Comparison of ENCODE assay signal across 7 cellular contexts in the genomic region with DNA sequence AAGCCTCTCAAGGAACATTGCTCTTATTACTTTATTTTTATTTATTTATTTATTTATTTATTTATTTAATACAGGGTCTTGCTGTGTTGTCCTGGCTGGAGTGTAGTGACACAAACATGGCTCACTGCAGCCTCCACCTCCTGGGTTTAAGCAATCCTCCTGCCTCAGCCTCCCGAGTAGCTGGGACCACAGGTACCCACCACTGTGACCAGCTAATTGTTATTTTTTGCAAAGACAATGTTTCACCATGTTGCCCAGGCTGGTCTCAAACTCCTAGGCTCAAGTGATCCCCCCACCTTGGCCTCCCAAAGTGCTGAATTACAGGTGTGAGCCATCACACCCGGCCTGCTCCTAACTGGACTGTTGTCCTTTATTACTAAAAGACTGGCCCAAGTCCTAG. TPM values are rescaled to one million over a fixed set of nuclear protein-coding genes. Genes with fewer than 3 reads are reported as not detected.
DNase-seq lines count a peak whose midpoint lies in the region; ATAC-seq, FAIRE-seq and TF ChIP-seq lines count a peak whose summit lies in the region.
"Not testable (repeated sequence)": the region's sequence is repeated elsewhere in the genome, so short reads cannot be mapped to it uniquely, and the experiment has no call there.

No MANE protein-coding gene starts in this region.

- ATAC-seq in Right ventricle myocardium superior (ENCODE audit: poor library complexity); HepG2: not testable (repeated sequence)

- peak overlapping the region; percentile 47 to 94 (median 83); a peak in 18 of 22 replicates for H3K4me2 ChIP-seq in BLaER1 treated with 17β-estradiol and CSF1 and Interleukin-3, amounts not matched to agents 10 nM and 100 nM
- peak overlapping the region; percentile 42 for H3K4me2 ChIP-seq in astrocyte (ENCODE audit: low read length)
- not testable (repeated sequence) for H3K4me2 ChIP-seq in HepG2 (ENCODE audit: low read depth, low read length)

- H3K4me3 Mint-ChIP-seq in HFFc6, result peak overlapping the region; percentile 24
- H3K4me3 Mint-ChIP-seq in astrocyte (ENCODE audit: unreplicated experiment); osteocyte (ENCODE audit: unreplicated experiment): not testable (repeated sequence)

- peaks cover 0 to 53% (median 4%) of the 10 kb centered on the region in 11 experiments; a peak in 12 of 22 replicates for H3K36me3 ChIP-seq in BLaER1 treated with 17β-estradiol and CSF1 and Interleukin-3, amounts not matched to agents 10 nM and 100 nM
- not testable (repeated sequence) for H3K36me3 ChIP-seq in astrocyte (ENCODE audit: insufficient read depth, low read length); HepG2 (replicated peaks in 1 of 2; ENCODE audit: control insufficient read depth in 1 of 2, insufficient read depth in 2 of 2, low read length in 2 of 2); stomach smooth muscle (ENCODE audit: control insufficient read depth in 2 of 2, insufficient read depth in 2 of 2, low read length in 2 of 2)

- H3K27me3 ChIP-seq in BLaER1 treated with 17β-estradiol and CSF1 and Interleukin-3, amounts not matched to agents 10 nM and 100 nM; astrocyte (ENCODE audit: insufficient read depth, low read length); HepG2 (ENCODE audit: control insufficient read depth in 1 of 2, insufficient read depth in 2 of 2, low read length in 2 of 2); stomach smooth muscle (ENCODE audit: control insufficient read depth in 1 of 2, insufficient read depth in 2 of 2, low read length in 2 of 2): not testable (repeated sequence)

- H3K9me3 ChIP-seq in BLaER1 treated with 17β-estradiol and CSF1 and Interleukin-3, amounts not matched to agents 10 nM and 100 nM (replicated peaks in 1 of 11); astrocyte (ENCODE audit: insufficient read depth, low read depth, low read length); HepG2 (ENCODE audit: low read length); stomach smooth muscle (ENCODE audit: control insufficient read depth in 2 of 2, low read length in 2 of 2): not testable (repeated sequence)

- POLR2A ChIA-PET in HepG2 (lab: Yijun Ruan, JAX), result not testable (repeated sequence)

- peaks cover 32 to 78% (median 70%) of the 10 kb centered on the region in 10 experiments for H3K4me1 ChIP-seq in BLaER1 treated with 17β-estradiol and CSF1 and Interleukin-3, amounts not matched to agents 10 nM and 100 nM
- peaks cover 20% of the 10 kb centered on the region for H3K4me1 ChIP-seq in astrocyte (ENCODE audit: insufficient read depth, low read length)
- peaks cover 35% of the 10 kb centered on the region for H3K4me1 ChIP-seq in HepG2 (ENCODE audit: insufficient read depth, low read length)
- peaks cover 22% of the 10 kb centered on the region for H3K4me1 ChIP-seq in stomach smooth muscle (ENCODE audit: control insufficient read depth, insufficient read depth, low read length)

- H3K79me2 ChIP-seq in astrocyte (ENCODE audit: insufficient read depth, low read length) (peaks cover 87% of the 10 kb centered on the region), HepG2 (ENCODE audit: insufficient read depth, low read length) (peaks cover 60% of the 10 kb centered on the region)

- peaks cover 55% of the 10 kb centered on the region for H3K4me1 Mint-ChIP-seq in HFFc6 (ENCODE audit: low read depth)
- H3K4me1 Mint-ChIP-seq in astrocyte (ENCODE audit: low read depth, unreplicated experiment), result peaks cover 33% of the 10 kb centered on the region
- H3K4me1 Mint-ChIP-seq in osteocyte (ENCODE audit: unreplicated experiment), result peaks cover 62% of the 10 kb centered on the region

- WGBS in HepG2 (ENCODE audit: low lambda C conversion rate), result 95% methylated on average over 2 of the region's 2 CpGs

- TF ChIP-seq EP300 in HepG2 (IDR thresholded peaks at IDR 0.05; ENCODE audit: low read depth in 2 of 2, low read length in 2 of 2); HepG2 (CRISPR knock-in tag; IDR thresholded peaks at IDR 0.05; ENCODE audit: borderline replicate concordance): not testable (repeated sequence)

- not testable (repeated sequence) for BruUV-seq in HepG2 (replicated peaks; lab: Mats Ljungman, UMichigan)

- 0 out of 22 replicates have a peak overlapping the region, but pooled peaks of 2 of the 11 experiments have one; percentile 14 to 52 for H3K9ac ChIP-seq in BLaER1 treated with 17β-estradiol and CSF1 and Interleukin-3, amounts not matched to agents 10 nM and 100 nM
- H3K9ac ChIP-seq in astrocyte (ENCODE audit: low read length); HepG2 (ENCODE audit: insufficient read depth, low read depth, low read length); stomach smooth muscle (ENCODE audit: low read length in 2 of 2): not testable (repeated sequence)

- DNase-seq in HFFc6; astrocyte (ENCODE audit: low read depth); HepG2 (ENCODE audit: low spot score); osteocyte (ENCODE audit: extremely low spot score, unreplicated experiment): not testable (repeated sequence)
- DNase-seq in Right ventricle myocardium superior, result peak; percentile 12

- not testable (repeated sequence) for TF ChIP-seq RAD21 in HepG2 (CRISPR knock-in tag; IDR thresholded peaks at IDR 0.05)

- FAIRE-seq in astrocyte (lab: Jason Lieb, UNC); HepG2 (lab: Jason Lieb, UNC): not testable (repeated sequence)

- not testable (repeated sequence) for TF ChIP-seq POLR2A in HepG2 (IDR thresholded peaks at IDR 0.05; ENCODE audit: insufficient read depth in 1 of 2, low read depth in 2 of 2, low read length in 2 of 2)

- CTCF ChIA-PET in HepG2 (lab: Yijun Ruan, JAX; ENCODE audit: low intra/inter-chr PET ratio, low total read pairs), result not testable (repeated sequence)

- not testable (repeated sequence) for H3K9me3 Mint-ChIP-seq in HFFc6; astrocyte (ENCODE audit: unreplicated experiment); osteocyte (ENCODE audit: unreplicated experiment)

- peak overlapping the region; percentile 80 for H3K27ac Mint-ChIP-seq in HFFc6
- H3K27ac Mint-ChIP-seq in astrocyte (ENCODE audit: unreplicated experiment), result peak overlapping the region; percentile 58
- peak overlapping the region; percentile 91 for H3K27ac Mint-ChIP-seq in osteocyte (ENCODE audit: unreplicated experiment)

- not testable (repeated sequence) for TF ChIP-seq CTCF in HFFc6 (IDR thresholded peaks at IDR 0.05); astrocyte (IDR thresholded peaks at IDR 0.05; ENCODE audit: insufficient read depth, low read depth, low read length); HepG2 (CRISPR knock-in tag; IDR thresholded peaks at IDR 0.05); osteocyte (IDR thresholded peaks at IDR 0.05)

- H3K4me3 ChIP-seq in BLaER1 treated with 17β-estradiol and CSF1 and Interleukin-3, amounts not matched to agents 10 nM and 100 nM; astrocyte (ENCODE audit: insufficient read depth, low read depth, low read length); HepG2 (replicated peaks in 1 of 3; ENCODE audit: insufficient read depth in 1 of 3, low read depth in 2 of 3, low read length in 3 of 3); stomach smooth muscle (ENCODE audit: low read length in 2 of 2): not testable (repeated sequence)

- peaks cover 0 to 92% (median 4%) of the 10 kb centered on the region in 11 experiments; a peak in 10 of 22 replicates for H4K20me1 ChIP-seq in BLaER1 treated with 17β-estradiol and CSF1 and Interleukin-3, amounts not matched to agents 10 nM and 100 nM
- H4K20me1 ChIP-seq in astrocyte (ENCODE audit: insufficient read depth, low read length), result peaks cover 79% of the 10 kb centered on the region
- not testable (repeated sequence) for H4K20me1 ChIP-seq in HepG2 (ENCODE audit: insufficient read depth, low read length)

- peaks cover 30% of the 10 kb centered on the region for H3K36me3 Mint-ChIP-seq in HFFc6 (ENCODE audit: low read depth)
- not testable (repeated sequence) for H3K36me3 Mint-ChIP-seq in astrocyte (ENCODE audit: low read depth, unreplicated experiment); osteocyte (ENCODE audit: unreplicated experiment)

- 0 out of 22 replicates have a peak overlapping the region, but pooled peaks of 1 of the 11 experiments have one; percentile 19 for H3K27ac ChIP-seq in BLaER1 treated with 17β-estradiol and CSF1 and Interleukin-3, amounts not matched to agents 10 nM and 100 nM
- H3K27ac ChIP-seq in astrocyte (ENCODE audit: low read depth, low read length); HepG2 (ENCODE audit: extremely low read length, insufficient read depth, low read length): not testable (repeated sequence)
- peak overlapping the region; percentile 41 for H3K27ac ChIP-seq in stomach smooth muscle (ENCODE audit: low read length)

- intact Hi-C loops in Right ventricle myocardium superior (cut with DNase I) (loop anchor here (5.0 to 10.0 kb wide), 2 partner anchors 70 to 97 kb away; no protein-coding TSS in a partner anchor), HepG2 (cut with micrococcal nuclease; ENCODE audit: unreplicated experiment) (loop anchor here (5.0 kb wide), 1 partner anchor 37 kb away; no protein-coding TSS in a partner anchor)

- not testable (repeated sequence) for H2AFZ ChIP-seq in astrocyte (ENCODE audit: low read depth, low read length); HepG2 (ENCODE audit: low read length)

- in situ Hi-C loops in HepG2 (cut with HindIII; ENCODE audit: extremely low pct_ligation_motif_present, low pct_unique_long_range_greater_than_20kb), result not testable (repeated sequence)

- H3K27me3 Mint-ChIP-seq in HFFc6 (ENCODE audit: insufficient read depth); astrocyte (ENCODE audit: low read depth, unreplicated experiment); osteocyte (ENCODE audit: unreplicated experiment): not testable (repeated sequence)

RNA-seq across cellular contexts. Expression of a gene that starts 4.8 kb away (rescaled TPM):
- 10 to 100 TPM; 81.7 to 93.8 (median 92.2) TPM for total RNA-seq in HFFc6 (2021; fragmentation: NEBNext Ultra II Directional; extraction: Animal tissue kit (Norgen Biotek cat#: 25700))
- total RNA-seq in astrocyte, result 104 and 106 TPM in 2 replicates
- total RNA-seq in Right ventricle myocardium superior, result 20.2 TPM
- total RNA-seq in HepG2 (2016; rRNA removed; fragmentation: Illumina TruSeq; extraction: Trizol), result 21.3 and 22.2 TPM in 2 replicates
- 13.3 and 13.9 TPM in 2 replicates for total RNA-seq in HepG2 (2016; cell fraction: cytosol; rRNA removed; fragmentation: Illumina TruSeq; extraction: Trizol; ENCODE audit: low read depth)
- 16.8 and 27.5 TPM in 2 replicates for total RNA-seq in HepG2 (2016; cell fraction: insoluble cytoplasmic fraction; rRNA removed; fragmentation: Illumina TruSeq; extraction: Trizol)
- total RNA-seq in HepG2 (2016; cell fraction: membrane; rRNA removed; fragmentation: Illumina TruSeq; extraction: Trizol), result 21.1 and 21.3 TPM in 2 replicates
- total RNA-seq in HepG2 (2016; cell fraction: nucleus; rRNA removed; fragmentation: Illumina TruSeq; extraction: Trizol), result 15.4 and 15.6 TPM in 2 replicates
- polyA plus RNA-seq in HepG2 (2011; rRNA removed), result 22.3 and 24.3 TPM in 2 replicates
- 21.0 and 28.9 TPM in 2 replicates for polyA plus RNA-seq in HepG2 (2011; cell fraction: cytosol; rRNA removed)
- 17.8 and 20.8 TPM in 2 replicates for polyA plus RNA-seq in HepG2 (2011; cell fraction: nucleus; rRNA removed)
- polyA plus RNA-seq in HepG2 (2012), result 14.8 and 16.8 TPM in 2 replicates
- 11.0 and 11.8 TPM in 2 replicates for polyA plus RNA-seq in HepG2 (2016; cell fraction: cytosol; fragmentation: Illumina TruSeq; extraction: Trizol; ENCODE audit: low read depth)
- polyA plus RNA-seq in HepG2 (2016; cell fraction: insoluble cytoplasmic fraction; fragmentation: Illumina TruSeq; extraction: Trizol; ENCODE audit: low read depth), result 23.0 and 33.6 TPM in 2 replicates
- 21.3 and 21.9 TPM in 2 replicates for polyA plus RNA-seq in HepG2 (2016; cell fraction: membrane; fragmentation: Illumina TruSeq; extraction: Trizol; ENCODE audit: low read depth)
- 24.4 and 29.9 TPM in 2 replicates for polyA plus RNA-seq in HepG2 (2016; cell fraction: nucleus; fragmentation: Illumina TruSeq; extraction: Trizol; ENCODE audit: insufficient read depth, low read depth)
- 9.8 and 67.1 TPM in 2 replicates for polyA minus RNA-seq in HepG2 (2011; rRNA and poly(A)+ RNA removed; ENCODE audit: low replicate concordance)
- polyA minus RNA-seq in HepG2 (2011; cell fraction: cytosol; rRNA and poly(A)+ RNA removed), result 23.8 and 25.1 TPM in 2 replicates
- polyA minus RNA-seq in HepG2 (2011; cell fraction: nucleus; rRNA and poly(A)+ RNA removed), result 16.8 and 18.4 TPM in 2 replicates
- total RNA-seq in osteocyte, result 123 and 131 TPM in 2 replicates

RNA-seq across cellular contexts. Expression of a gene that starts 22.2 kb away (rescaled TPM):
- 10 to 100 TPM; 16.8 to 21.5 (median 18.2) TPM for total RNA-seq in HFFc6 (2021; fragmentation: NEBNext Ultra II Directional; extraction: Animal tissue kit (Norgen Biotek cat#: 25700))
- 20.0 and 20.3 TPM in 2 replicates for total RNA-seq in astrocyte
- 17.1 TPM for total RNA-seq in Right ventricle myocardium superior
- total RNA-seq in HepG2 (2016; rRNA removed; fragmentation: Illumina TruSeq; extraction: Trizol), result 15.5 and 16.3 TPM in 2 replicates
- total RNA-seq in HepG2 (2016; cell fraction: cytosol; rRNA removed; fragmentation: Illumina TruSeq; extraction: Trizol; ENCODE audit: low read depth), result 4.9 and 5.4 TPM in 2 replicates
- 15.6 and 15.9 TPM in 2 replicates for total RNA-seq in HepG2 (2016; cell fraction: insoluble cytoplasmic fraction; rRNA removed; fragmentation: Illumina TruSeq; extraction: Trizol)
- 11.2 and 11.4 TPM in 2 replicates for total RNA-seq in HepG2 (2016; cell fraction: membrane; rRNA removed; fragmentation: Illumina TruSeq; extraction: Trizol)
- total RNA-seq in HepG2 (2016; cell fraction: nucleus; rRNA removed; fragmentation: Illumina TruSeq; extraction: Trizol), result 10.4 and 11.1 TPM in 2 replicates
- 5.9 and 6.2 TPM in 2 replicates for polyA plus RNA-seq in HepG2 (2011; rRNA removed)
- 7.1 and 7.6 TPM in 2 replicates for polyA plus RNA-seq in HepG2 (2011; cell fraction: cytosol; rRNA removed)
- 6.4 and 7.1 TPM in 2 replicates for polyA plus RNA-seq in HepG2 (2011; cell fraction: nucleus; rRNA removed)
- polyA plus RNA-seq in HepG2 (2012), result 6.3 and 7.0 TPM in 2 replicates
- polyA plus RNA-seq in HepG2 (2016; cell fraction: cytosol; fragmentation: Illumina TruSeq; extraction: Trizol; ENCODE audit: low read depth), result 4.7 and 4.8 TPM in 2 replicates
- 15.5 and 17.0 TPM in 2 replicates for polyA plus RNA-seq in HepG2 (2016; cell fraction: insoluble cytoplasmic fraction; fragmentation: Illumina TruSeq; extraction: Trizol; ENCODE audit: low read depth)
- polyA plus RNA-seq in HepG2 (2016; cell fraction: membrane; fragmentation: Illumina TruSeq; extraction: Trizol; ENCODE audit: low read depth), result 8.7 and 9.5 TPM in 2 replicates
- polyA plus RNA-seq in HepG2 (2016; cell fraction: nucleus; fragmentation: Illumina TruSeq; extraction: Trizol; ENCODE audit: insufficient read depth, low read depth), result 13.9 and 14.1 TPM in 2 replicates
- 13.7 and 22.2 TPM in 2 replicates for polyA minus RNA-seq in HepG2 (2011; rRNA and poly(A)+ RNA removed; ENCODE audit: low replicate concordance)
- polyA minus RNA-seq in HepG2 (2011; cell fraction: cytosol; rRNA and poly(A)+ RNA removed), result 4.3 and 4.9 TPM in 2 replicates
- 19.9 and 20.0 TPM in 2 replicates for polyA minus RNA-seq in HepG2 (2011; cell fraction: nucleus; rRNA and poly(A)+ RNA removed)
- 12.6 and 12.8 TPM in 2 replicates for total RNA-seq in osteocyte
